31 cellular contexts compared by ENCODE assay signal in genomic region chr4:42720514-42720913, GRCh38.
"Had no signal": no experiment of that assay in that cellular context is flagged by ENCODE, and none has a peak within 500 bp of the region (broad histone marks: within the 10 kb centered on the region; RNA-seq: fewer than 3 reads in every experiment).

No MANE protein-coding gene starts in this region.

- H3K4me3 ChIP-seq: adrenal gland, body of pancreas, colonic mucosa, gastrocnemius medialis, hepatocyte, mucosa of descending colon, testis, transverse colon had no signal

- FAIRE-seq: endometrium, keratinocyte had no signal

- H3K27ac ChIP-seq: adrenal gland, body of pancreas, colonic mucosa, gastrocnemius medialis, hepatocyte, testis, transverse colon had no signal

- H3K9me3 ChIP-seq: adrenal gland, body of pancreas, colonic mucosa, gastrocnemius medialis, mucosa of descending colon, testis, transverse colon had no signal

- H3K36me3 ChIP-seq: adrenal gland, colonic mucosa, gastrocnemius medialis, transverse colon had no signal

- H3K36me3 Mint-ChIP-seq: activated naive CD4-positive, alpha-beta T cell treated with anti-CD3 and anti-CD28 coated beads, Interleukin-2, amount 50 U/mL, for 72 hours; natural killer cell treated with Interleukin-12 subunit alpha and Interleukin-12 subunit beta and Interleukin-15 and Interleukin-18, amount 100 ng/mL, for 72 hours; stimulated activated naive B cell treated with anti-CD40 and anti-IgM and Interleukin-4, amounts not matched to agents 10 μg/mL and 1 μg/mL and 100 μg/mL, for 72 hours; WTC11 had no signal

- ATAC-seq: activated naive CD4-positive, alpha-beta T cell treated with anti-CD3 and anti-CD28 coated beads, Interleukin-2, amount 50 U/mL, for 72 hours; activated T-cell treated with anti-CD3 and anti-CD28 coated beads, Interleukin-2, amount 50 U/mL, for 72 hours; body of pancreas; gastrocnemius medialis; left cardiac atrium; left ventricle myocardium superior; mucosa of descending colon; natural killer cell treated with Interleukin-12 subunit alpha and Interleukin-12 subunit beta and Interleukin-15 and Interleukin-18, amount 100 ng/mL, for 72 hours; right cardiac atrium; stimulated activated naive B cell treated with anti-CD40 and anti-IgM and Interleukin-4, amounts not matched to agents 10 μg/mL and 1 μg/mL and 100 μg/mL, for 72 hours; WTC11 had no signal

- H3K27me3 ChIP-seq: adrenal gland, body of pancreas, colonic mucosa, gastrocnemius medialis, hepatocyte, testis, transverse colon had no signal

- H3K4me1 Mint-ChIP-seq: activated CD4-positive, alpha-beta memory T cell treated with anti-CD3 and anti-CD28 coated beads, Interleukin-2, amount 10 ng/mL, durations not matched to agents 7 days and 5 days; activated CD4-positive, alpha-beta T cell treated with anti-CD3 and anti-CD28 coated beads, Interleukin-2, amount 10 ng/mL, durations not matched to agents 7 days and 5 days had no signal

- H3K4me1 ChIP-seq: adrenal gland, body of pancreas, colonic mucosa, gastrocnemius medialis, testis, transverse colon had no signal

- H3K27me3 Mint-ChIP-seq: activated CD4-positive, alpha-beta memory T cell treated with anti-CD3 and anti-CD28 coated beads, Interleukin-2, amount 10 ng/mL, durations not matched to agents 7 days and 5 days; activated CD4-positive, alpha-beta T cell treated with anti-CD3 and anti-CD28 coated beads, Interleukin-2, amount 10 ng/mL, durations not matched to agents 7 days and 5 days; natural killer cell treated with Interleukin-12 subunit alpha and Interleukin-12 subunit beta and Interleukin-15 and Interleukin-18, amount 100 ng/mL, for 72 hours; stimulated activated naive B cell treated with anti-CD40 and anti-IgM and Interleukin-4, amounts not matched to agents 10 μg/mL and 1 μg/mL and 100 μg/mL, for 72 hours had no signal

- H3K4me2 ChIP-seq: hepatocyte had no signal

- H2AFZ ChIP-seq: hepatocyte had no signal

- H3K9me3 Mint-ChIP-seq: activated CD4-positive, alpha-beta memory T cell treated with anti-CD3 and anti-CD28 coated beads, Interleukin-2, amount 10 ng/mL, durations not matched to agents 7 days and 5 days; activated CD4-positive, alpha-beta T cell treated with anti-CD3 and anti-CD28 coated beads, Interleukin-2, amount 10 ng/mL, durations not matched to agents 7 days and 5 days; activated T-cell treated with anti-CD3 and anti-CD28 coated beads, Interleukin-2, amount 50 U/mL, for 72 hours; natural killer cell treated with Interleukin-12 subunit alpha and Interleukin-12 subunit beta and Interleukin-15 and Interleukin-18, amount 100 ng/mL, for 72 hours had no signal

- H3K4me3 Mint-ChIP-seq: activated CD4-positive, alpha-beta memory T cell treated with anti-CD3 and anti-CD28 coated beads, Interleukin-2, amount 10 ng/mL, durations not matched to agents 7 days and 5 days; activated CD4-positive, alpha-beta T cell treated with anti-CD3 and anti-CD28 coated beads, Interleukin-2, amount 10 ng/mL, durations not matched to agents 7 days and 5 days; activated T-cell treated with anti-CD3 and anti-CD28 coated beads, Interleukin-2, amount 50 U/mL, for 72 hours; natural killer cell treated with Interleukin-12 subunit alpha and Interleukin-12 subunit beta and Interleukin-15 and Interleukin-18, amount 100 ng/mL, for 72 hours; stimulated activated naive B cell treated with anti-CD40 and anti-IgM and Interleukin-4, amounts not matched to agents 10 μg/mL and 1 μg/mL and 100 μg/mL, for 72 hours; WTC11 had no signal

- DNase-seq: activated CD4-positive, alpha-beta memory T cell treated with anti-CD3 and anti-CD28 coated beads, Interleukin-2, amount 10 ng/mL, durations not matched to agents 7 days and 5 days; activated CD4-positive, alpha-beta T cell treated with anti-CD3 and anti-CD28 coated beads for 1 hour; activated CD4-positive, alpha-beta T cell treated with anti-CD3 and anti-CD28 coated beads, Interleukin-2, amount 10 ng/mL, durations not matched to agents 7 days and 5 days; activated naive CD4-positive, alpha-beta T cell; activated T-cell treated with anti-CD3 and anti-CD28 coated beads, Interleukin-2, amount 50 U/mL, for 72 hours; adrenal gland; aorta; body of pancreas; cerebellar nuclear complex; colonic mucosa; effector CD8-positive, alpha-beta T cell; erythroblast; gastrocnemius medialis; glutamatergic neuron; left cardiac atrium; left ventricle myocardium superior; mucosa of descending colon; posterior cingulate gyrus; right cardiac atrium; stimulated activated CD4-positive, alpha-beta T cell treated with anti-CD3 and anti-CD28 coated beads, Interleukin-15, amount 100 ng/mL, for 24 hours; stimulated activated CD4-positive, alpha-beta T cell treated with anti-CD3 and anti-CD28 coated beads, Interleukin-2, amount 100 ng/mL, for 24 hours; stimulated activated naive B cell treated with anti-CD40 and anti-IgM and Interleukin-4, amounts not matched to agents 10 μg/mL and 1 μg/mL and 100 μg/mL, for 72 hours; T-helper 1 cell; testis; transverse colon had no signal

- H3K79me2 ChIP-seq: hepatocyte had no signal

- H3K27ac Mint-ChIP-seq: activated CD4-positive, alpha-beta memory T cell treated with anti-CD3 and anti-CD28 coated beads, Interleukin-2, amount 10 ng/mL, durations not matched to agents 7 days and 5 days; activated CD4-positive, alpha-beta T cell treated with anti-CD3 and anti-CD28 coated beads, Interleukin-2, amount 10 ng/mL, durations not matched to agents 7 days and 5 days; activated naive CD4-positive, alpha-beta T cell treated with anti-CD3 and anti-CD28 coated beads, Interleukin-2, amount 50 U/mL, for 72 hours; activated T-cell treated with anti-CD3 and anti-CD28 coated beads, Interleukin-2, amount 50 U/mL, for 72 hours; natural killer cell treated with Interleukin-12 subunit alpha and Interleukin-12 subunit beta and Interleukin-15 and Interleukin-18, amount 100 ng/mL, for 72 hours; stimulated activated naive B cell treated with anti-CD40 and anti-IgM and Interleukin-4, amounts not matched to agents 10 μg/mL and 1 μg/mL and 100 μg/mL, for 72 hours; WTC11 had no signal
